27 cellular contexts compared by ENCODE assay signal in the genomic region with DNA sequence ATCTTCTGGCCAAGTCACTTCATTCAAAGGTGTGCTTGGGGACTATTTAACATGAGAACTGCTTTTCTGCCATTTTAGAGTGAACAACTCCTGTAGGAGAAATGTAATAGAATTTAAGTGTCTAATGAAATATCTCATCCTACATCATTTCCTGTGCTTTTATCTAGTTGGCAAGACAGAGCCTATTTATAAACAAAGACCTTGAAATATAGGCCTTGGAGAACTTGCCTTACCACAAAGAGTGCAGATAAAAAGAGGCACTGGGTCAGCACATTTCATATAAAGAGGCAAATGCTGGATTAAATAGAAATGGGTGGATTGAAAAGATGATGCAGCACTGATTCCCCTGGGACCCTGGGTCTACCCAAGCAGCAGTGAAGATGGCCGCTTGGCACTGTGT.
"Had no signal": no experiment of that assay in that cellular context is flagged by ENCODE, and none has a peak within 500 bp of the region (broad histone marks: within the 10 kb centered on the region; RNA-seq: fewer than 3 reads in every experiment).

No MANE protein-coding gene starts in this region.

- DNase-seq: activated CD4-positive, alpha-beta T cell treated with anti-CD3 and anti-CD28 coated beads for 1 hour; activated CD4-positive, alpha-beta T cell treated with anti-CD3 and anti-CD28 coated beads for 48 hours; activated CD4-positive, alpha-beta T cell treated with anti-CD3 and anti-CD28 coated beads, Interleukin-2, amount 50 U/mL, for 1 hour; activated CD4-positive, alpha-beta T cell treated with anti-CD3 and anti-CD28 coated beads, Interleukin-2, amount 50 U/mL, for 48 hours; activated CD8-positive, alpha-beta memory T cell treated with anti-CD3 and anti-CD28 coated beads for 24 hours; activated CD8-positive, alpha-beta T cell treated with anti-CD3 and anti-CD28 coated beads for 36 hours; activated effector memory CD4-positive, alpha-beta T cell treated with Interleukin-2 at 50 U/mL for 16 hours; activated gamma-delta T cell treated with Interleukin-2 at 50 U/mL for 16 hours; activated naive CD4-positive, alpha-beta T cell treated with anti-CD3 and anti-CD28 coated beads, Interleukin-2, amount 50 U/mL, for 16 hours; activated naive CD4-positive, alpha-beta T cell treated with Interleukin-2 at 50 U/mL for 16 hours; activated T-cell treated with anti-CD3 and anti-CD28 coated beads, Interleukin-2, amount 50 U/mL, for 4 hours; amygdala; aorta; body of pancreas; caudate nucleus; cortex of kidney; dermis blood vessel endothelial cell; effector CD4-positive, alpha-beta T cell; effector memory CD8-positive, alpha-beta T cell; erythroblast; foreskin melanocyte; heart right ventricle; T-helper 2 cell had no signal

- H3K9me3 ChIP-seq: body of pancreas, esophagus muscularis mucosa, gastroesophageal sphincter, heart right ventricle had no signal

- H3K4me1 ChIP-seq: body of pancreas, esophagus muscularis mucosa, gastroesophageal sphincter, heart right ventricle had no signal

- H3K27me3 ChIP-seq: body of pancreas, esophagus muscularis mucosa, gastroesophageal sphincter, heart right ventricle had no signal

- ATAC-seq: activated CD8-positive, alpha-beta T cell treated with anti-CD3 and anti-CD28 coated beads for 36 hours; activated T-cell treated with anti-CD3 and anti-CD28 coated beads, Interleukin-2, amount 50 U/mL, for 4 hours; activated T-helper 17 cell treated with anti-CD3 and anti-CD28 coated beads, Interleukin-2, amount 50 U/mL, for 72 hours; body of pancreas; effector memory CD8-positive, alpha-beta T cell; gastroesophageal sphincter; heart right ventricle; WTC11 had no signal

- H3K4me3 ChIP-seq: body of pancreas, esophagus muscularis mucosa, gastroesophageal sphincter, heart right ventricle had no signal

- H3K27ac ChIP-seq: body of pancreas, esophagus muscularis mucosa, gastroesophageal sphincter, heart right ventricle had no signal
